ENCODE assay signal across 19 cellular contexts in genomic region chr4:74367656-74368055, GRCh38. TPM values are rescaled to one million over a fixed set of nuclear protein-coding genes. Genes with fewer than 3 reads are reported as not detected.
"Had no signal": no experiment of that assay in that cellular context is flagged by ENCODE, and none has a peak within 500 bp of the region (broad histone marks: within the 10 kb centered on the region; RNA-seq: fewer than 3 reads in every experiment).

No MANE protein-coding gene starts in this region.

- H3K4me3 Mint-ChIP-seq: activated naive CD4-positive, alpha-beta T cell treated with anti-CD3 and anti-CD28 coated beads, Interleukin-2, amount 10 ng/mL, durations not matched to agents 7 days and 5 days; dendritic cell treated with granulocyte-macrophage colony-stimulating factor and Interleukin-4, amounts not matched to agents 40 ng/mL and 50 ng/mL, for 4 days; mesothelial cell of epicardium; neural progenitor cell; stimulated activated effector memory CD8-positive, alpha-beta T cell treated with anti-CD3 and anti-CD28 coated beads, Interleukin-12 subunit alpha, Interleukin-12 subunit beta, amount 100 ng/mL, for 72 hours; T-helper 1 cell treated with Interleukin-12 subunit alpha and Interleukin-12 subunit beta and Interleukin-4 antibody, amounts not matched to agents 30 μg/mL and 1 μg/mL, for 36 hours; WTC11 had no signal

- H3K4me2 ChIP-seq: neural progenitor cell had no signal

- H3K4me3 ChIP-seq: neural progenitor cell, pancreas, tibial artery had no signal

- H3K9me3 ChIP-seq: esophagus squamous epithelium, pancreas, tibial artery had no signal

- H3K9me3 Mint-ChIP-seq: activated naive CD4-positive, alpha-beta T cell treated with anti-CD3 and anti-CD28 coated beads, Interleukin-2, amount 10 ng/mL, durations not matched to agents 7 days and 5 days; activated T-helper 2 cell treated with anti-CD3 and anti-CD28 coated beads, Interferon-gamma antibody, Interleukin-2, Interleukin-4, amounts not matched to agents 10 μg/mL and 5 μg/mL and 100 μg/mL, durations not matched to agents 14 hours and 24 hours and 36 hours; dendritic cell treated with granulocyte-macrophage colony-stimulating factor and Interleukin-4, amounts not matched to agents 40 ng/mL and 50 ng/mL, for 4 days; mesothelial cell of epicardium; neural progenitor cell; stimulated activated effector memory CD8-positive, alpha-beta T cell treated with anti-CD3 and anti-CD28 coated beads, Interleukin-12 subunit alpha, Interleukin-12 subunit beta, amount 100 ng/mL, for 72 hours; T-helper 1 cell treated with Interleukin-12 subunit alpha and Interleukin-12 subunit beta and Interleukin-4 antibody, amounts not matched to agents 30 μg/mL and 1 μg/mL, for 36 hours; WTC11 had no signal

- DNase-seq: activated CD4-positive, alpha-beta T cell treated with anti-CD3 and anti-CD28 coated beads for 48 hours; activated CD8-positive, alpha-beta memory T cell treated with anti-CD3 and anti-CD28 coated beads for 24 hours; activated naive CD4-positive, alpha-beta T cell treated with anti-CD3 and anti-CD28 coated beads, Interleukin-2, amount 10 ng/mL, durations not matched to agents 7 days and 5 days; central memory CD4-positive, alpha-beta T cell; esophagus squamous epithelium; foreskin fibroblast; head of caudate nucleus; pancreas; retina; small intestine; tibial artery had no signal

- H3K27me3 Mint-ChIP-seq: dendritic cell treated with granulocyte-macrophage colony-stimulating factor and Interleukin-4, amounts not matched to agents 40 ng/mL and 50 ng/mL, for 4 days had no signal

- FAIRE-seq: islet of Langerhans, pancreas, small intestine had no signal

- H3K36me3 ChIP-seq: esophagus squamous epithelium, neural progenitor cell, pancreas, tibial artery had no signal

- H3K36me3 Mint-ChIP-seq: activated naive CD4-positive, alpha-beta T cell treated with anti-CD3 and anti-CD28 coated beads, Interleukin-2, amount 10 ng/mL, durations not matched to agents 7 days and 5 days; mesothelial cell of epicardium; neural progenitor cell; stimulated activated effector memory CD8-positive, alpha-beta T cell treated with anti-CD3 and anti-CD28 coated beads, Interleukin-12 subunit alpha, Interleukin-12 subunit beta, amount 100 ng/mL, for 72 hours; WTC11 had no signal

- H2AFZ ChIP-seq: neural progenitor cell had no signal

- H3K27ac Mint-ChIP-seq: activated naive CD4-positive, alpha-beta T cell treated with anti-CD3 and anti-CD28 coated beads, Interleukin-2, amount 10 ng/mL, durations not matched to agents 7 days and 5 days; activated T-helper 2 cell treated with anti-CD3 and anti-CD28 coated beads, Interferon-gamma antibody, Interleukin-2, Interleukin-4, amounts not matched to agents 10 μg/mL and 5 μg/mL and 100 μg/mL, durations not matched to agents 14 hours and 24 hours and 36 hours; dendritic cell treated with granulocyte-macrophage colony-stimulating factor and Interleukin-4, amounts not matched to agents 40 ng/mL and 50 ng/mL, for 4 days; mesothelial cell of epicardium; neural progenitor cell; stimulated activated effector memory CD8-positive, alpha-beta T cell treated with anti-CD3 and anti-CD28 coated beads, Interleukin-12 subunit alpha, Interleukin-12 subunit beta, amount 100 ng/mL, for 72 hours; T-helper 1 cell treated with Interleukin-12 subunit alpha and Interleukin-12 subunit beta and Interleukin-4 antibody, amounts not matched to agents 30 μg/mL and 1 μg/mL, for 36 hours; WTC11 had no signal

- H3K27ac ChIP-seq: neural progenitor cell, pancreas, tibial artery had no signal

RNA-seq across cellular contexts. Expression of gene EREG, which starts 2.7 kb away (rescaled TPM):
- total RNA-seq: activated T-helper 2 cell treated with anti-CD3 and anti-CD28 coated beads, Interferon-gamma antibody, Interleukin-2, Interleukin-4, amounts not matched to agents 10 μg/mL and 5 μg/mL and 100 μg/mL, durations not matched to agents 14 hours and 24 hours and 36 hours had no signal

RNA-seq across cellular contexts. Expression of gene EPGN, which starts 59.4 kb away (rescaled TPM):
- total RNA-seq: activated T-helper 2 cell treated with anti-CD3 and anti-CD28 coated beads, Interferon-gamma antibody, Interleukin-2, Interleukin-4, amounts not matched to agents 10 μg/mL and 5 μg/mL and 100 μg/mL, durations not matched to agents 14 hours and 24 hours and 36 hours; WTC11 had no signal
